8 cellular contexts compared by ENCODE assay signal in genomic region chr12:57751788-57752667, GRCh38. TPM values are rescaled to one million over a fixed set of nuclear protein-coding genes. Genes with fewer than 3 reads are reported as not detected.
DNase-seq lines count a peak whose midpoint lies in the region; ATAC-seq and TF ChIP-seq lines count a peak whose summit lies in the region.

TSS of gene CDK4 (minus strand) at chr12:57752310. CDS start at chr12:57751717, 593 bp downstream.

- peaks cover 59% of the 10 kb centered on the region for H3K4me1 Mint-ChIP-seq in activated naive CD4-positive, alpha-beta T cell treated with anti-CD3 and anti-CD28 coated beads, Interleukin-2, amount 50 U/mL, for 24 hours

- H3K27ac Mint-ChIP-seq in activated naive CD4-positive, alpha-beta T cell treated with anti-CD3 and anti-CD28 coated beads, Interleukin-2, amount 50 U/mL, for 24 hours, result peak within 1 kb of the TSS; percentile 94

- ATAC-seq in HG02588 (IDR thresholded peaks at IDR 0.05; ENCODE audit: unreplicated experiment) (peak; percentile 68), SK-N-SH treated with all-trans-retinoic acid at 6 μM for 48 hours (peak; percentile 86)

- H3K9me3 ChIP-seq in suprapubic skin, result no peaks in the 10 kb centered on the region

- peak within 1 kb of the TSS; percentile 80 for H3K4me3 ChIP-seq in GM06990 (replicated peaks; ENCODE audit: low read depth, low read length)
- peak within 1 kb of the TSS; percentile 71 for H3K4me3 ChIP-seq in suprapubic skin

- no peaks in the 10 kb centered on the region for H3K9me3 Mint-ChIP-seq in activated naive CD4-positive, alpha-beta T cell treated with anti-CD3 and anti-CD28 coated beads, Interleukin-2, amount 50 U/mL, for 24 hours

- 0% methylated on average over 46 of the region's 58 CpGs for WGBS in suprapubic skin

- peak within 1 kb of the TSS; percentile 95 for H3K4me3 Mint-ChIP-seq in activated naive CD4-positive, alpha-beta T cell treated with anti-CD3 and anti-CD28 coated beads, Interleukin-2, amount 50 U/mL, for 24 hours

- no peak for TF ChIP-seq CTCF in GM06990 (IDR thresholded peaks at IDR 0.05; ENCODE audit: insufficient read depth, low read length, poor library complexity, severe bottlenecking)
- TF ChIP-seq CTCF in suprapubic skin (IDR thresholded peaks at IDR 0.05), result no peak

- H3K27me3 ChIP-seq in GM06990 (replicated peaks; ENCODE audit: control insufficient read depth, insufficient read depth, low read length) (no peaks in the 10 kb centered on the region), suprapubic skin (no peaks in the 10 kb centered on the region)

- H3K4me1 ChIP-seq in suprapubic skin, result peaks cover 52% of the 10 kb centered on the region

- TF ChIP-seq EP300 in suprapubic skin (IDR thresholded peaks at IDR 0.05), result no peak

- H3K27me3 Mint-ChIP-seq in activated naive CD4-positive, alpha-beta T cell treated with anti-CD3 and anti-CD28 coated beads, Interleukin-2, amount 50 U/mL, for 24 hours, result no peaks in the 10 kb centered on the region

- TF ChIP-seq POLR2A in suprapubic skin (IDR thresholded peaks at IDR 0.05), result peak in 1 of 2 donors; percentile 74

- peaks cover 18% of the 10 kb centered on the region for H3K36me3 Mint-ChIP-seq in activated naive CD4-positive, alpha-beta T cell treated with anti-CD3 and anti-CD28 coated beads, Interleukin-2, amount 50 U/mL, for 24 hours

- H3K36me3 ChIP-seq in GM06990 (ENCODE audit: control insufficient read depth, insufficient read depth, low read length) (peaks cover 10% of the 10 kb centered on the region), suprapubic skin (peaks cover 26% of the 10 kb centered on the region)

- H3K27ac ChIP-seq in suprapubic skin, result peak within 1 kb of the TSS; percentile 90

- peak; percentile 99 for DNase-seq in GM06990 (ENCODE audit: extremely low read depth, insufficient read length)
- peak; percentile 97 for DNase-seq in NCI-H1092 (lab: John Stamatoyannopoulos, UW)
- DNase-seq in globus pallidus (ENCODE audit: low spot score), result peak; percentile 100
- DNase-seq in nucleus accumbens (lab: John Stamatoyannopoulos, UW), result peak; percentile 89 to 100 (median 100)
- peak; percentile 100 for DNase-seq in suprapubic skin (ENCODE audit: low spot score in 2 of 2)

TF ChIP-seq in SK-N-SH treated with all-trans-retinoic acid at 6 μM for 48 hours, 23 proteins besides CTCF, POLR2A, EP300 and RAD21:
- no peak for TF ChIP-seq TCF4 (CRISPR knock-in tag; IDR thresholded peaks at IDR 0.05; ENCODE audit: borderline replicate concordance)
- no peak for TF ChIP-seq BACH2 (CRISPR knock-in tag; IDR thresholded peaks at IDR 0.05; ENCODE audit: borderline replicate concordance)
- no peak for TF ChIP-seq CSRNP3 (CRISPR knock-in tag; IDR thresholded peaks at IDR 0.05)
- TF ChIP-seq ZFP3 (CRISPR knock-in tag; IDR thresholded peaks at IDR 0.05), result peak; percentile 6; the same call in 1 of the 2 replicates
- peak; percentile 68 for TF ChIP-seq PATZ1 (CRISPR knock-in tag; IDR thresholded peaks at IDR 0.05; ENCODE audit: borderline replicate concordance)
- TF ChIP-seq CSDC2 (CRISPR knock-in tag; IDR thresholded peaks at IDR 0.05), result peak; percentile 61; the same call in 1 of the 2 replicates
- TF ChIP-seq ESRRG (CRISPR knock-in tag; IDR thresholded peaks at IDR 0.05), result no peak
- TF ChIP-seq ZNF8 (CRISPR knock-in tag; IDR thresholded peaks at IDR 0.05), result no peak
- no peak for TF ChIP-seq ZC3H10 (CRISPR knock-in tag; IDR thresholded peaks at IDR 0.05)
- TF ChIP-seq RARB (CRISPR knock-in tag; IDR thresholded peaks at IDR 0.05), result no peak
- peak; percentile 96 for TF ChIP-seq ARNTL (CRISPR knock-in tag; IDR thresholded peaks at IDR 0.05; ENCODE audit: borderline replicate concordance, low read depth)
- no peak for TF ChIP-seq TOX (CRISPR knock-in tag; IDR thresholded peaks at IDR 0.05; ENCODE audit: borderline replicate concordance)

RNA-seq across cellular contexts. Expression of gene CDK4, which starts in this region (rescaled TPM):
- 10 to 100 TPM; 35.7 to 82.3 (median 47.0) TPM for total RNA-seq in suprapubic skin

Comparison
In these comparisons a context has a peak if more than half of its experiments do, and no peak if none do; other contexts are left out.
1. Peak in every context shown above with its lines: DNase-seq, ATAC-seq, H3K4me3 ChIP-seq and H3K27ac ChIP-seq.